21 cellular contexts compared by ENCODE assay signal in the genomic region with DNA sequence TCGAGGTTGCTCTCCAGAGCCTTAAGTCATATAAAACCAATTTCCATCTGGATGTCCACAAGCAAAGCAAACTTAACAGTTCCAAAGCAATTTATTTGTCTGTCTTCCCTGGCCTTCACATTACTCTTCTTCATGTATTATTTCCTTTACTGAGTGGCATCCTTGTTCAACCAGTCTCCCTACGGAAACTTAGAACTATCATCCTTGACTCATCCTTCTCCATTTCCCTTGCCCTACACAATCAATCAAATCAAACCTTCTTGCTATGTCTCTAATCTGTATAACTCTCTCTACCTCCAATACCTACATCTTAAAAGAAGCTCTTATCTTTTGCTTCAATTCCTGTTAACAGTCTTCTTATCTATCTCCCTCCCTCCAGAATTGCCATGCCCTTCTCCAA. TPM values are rescaled to one million over a fixed set of nuclear protein-coding genes. Genes with fewer than 3 reads are reported as not detected.
A peak's percentile ranks its signal among the peaks of the same experiment; 100 is the strongest.
DNase-seq lines count a peak whose midpoint lies in the region; ATAC-seq and TF ChIP-seq lines count a peak whose summit lies in the region.
"Had no signal": no experiment of that assay in that cellular context is flagged by ENCODE, and none has a peak within 500 bp of the region (broad histone marks: within the 10 kb centered on the region; RNA-seq: fewer than 3 reads in every experiment).

No MANE protein-coding gene starts in this region.

- H3K4me3 ChIP-seq in left ventricle myocardium inferior (no peak overlapping the region), Karpas-422 (ENCODE audit: low read length) (no peak overlapping the region)
- H3K4me3 ChIP-seq: ovary, Peyer's patch had no signal

- no peak overlapping the region for H3K4me3 Mint-ChIP-seq in brain
- H3K4me3 Mint-ChIP-seq in memory B cell, result no peak overlapping the region
- H3K4me3 Mint-ChIP-seq: activated B cell treated with CpG ODN at 0.5 μM for 24 hours; CD4-positive, alpha-beta T cell; IgD-negative memory B cell; T-helper 1 cell treated with Interleukin-12 subunit alpha and Interleukin-12 subunit beta and Interleukin-4 antibody, amounts not matched to agents 30 μg/mL and 1 μg/mL, for 36 hours had no signal

- no peaks in the 10 kb centered on the region for H3K27me3 ChIP-seq in left ventricle myocardium inferior (ENCODE audit: low read depth)
- H3K27me3 ChIP-seq in Karpas-422 (ENCODE audit: low read length), result no peaks in the 10 kb centered on the region
- H3K27me3 ChIP-seq: ovary, Peyer's patch had no signal

- no peaks in the 10 kb centered on the region for H3K9me2 ChIP-seq in Karpas-422 (replicated peaks; ENCODE audit: insufficient read depth, low read length)

- H3K36me3 ChIP-seq in left ventricle myocardium inferior (no peaks in the 10 kb centered on the region), Karpas-422 (ENCODE audit: insufficient read depth, low read length) (no peaks in the 10 kb centered on the region)
- H3K36me3 ChIP-seq: ovary, Peyer's patch had no signal

- H3K4me2 ChIP-seq in Karpas-422 (ENCODE audit: low read depth, low read length, poor library complexity, severe bottlenecking), result no peak overlapping the region

- H3K4me1 ChIP-seq in left ventricle myocardium inferior, result peaks cover 93% of the 10 kb centered on the region
- H3K4me1 ChIP-seq in Karpas-422 (ENCODE audit: low read length), result peaks cover 36% of the 10 kb centered on the region

- H3K4me1 Mint-ChIP-seq in brain, result peaks cover 77% of the 10 kb centered on the region
- H3K4me1 Mint-ChIP-seq in memory B cell, result peaks cover 42% of the 10 kb centered on the region

- H3K36me3 Mint-ChIP-seq in brain (peaks cover 64% of the 10 kb centered on the region), memory B cell (peaks cover 11% of the 10 kb centered on the region)

- no peaks in the 10 kb centered on the region for H3K9me3 Mint-ChIP-seq in brain
- H3K9me3 Mint-ChIP-seq in memory B cell, result no peaks in the 10 kb centered on the region
- H3K9me3 Mint-ChIP-seq: activated B cell treated with CpG ODN at 0.5 μM for 24 hours; CD4-positive, alpha-beta T cell; IgD-negative memory B cell; T-helper 1 cell treated with Interleukin-12 subunit alpha and Interleukin-12 subunit beta and Interleukin-4 antibody, amounts not matched to agents 30 μg/mL and 1 μg/mL, for 36 hours had no signal

- H3K27me3 Mint-ChIP-seq in brain, result no peaks in the 10 kb centered on the region
- no peaks in the 10 kb centered on the region for H3K27me3 Mint-ChIP-seq in memory B cell
- H3K27me3 Mint-ChIP-seq: activated B cell treated with CpG ODN at 0.5 μM for 24 hours; CD4-positive, alpha-beta T cell; IgD-negative memory B cell had no signal

- H4K20me1 ChIP-seq in Karpas-422 (ENCODE audit: insufficient read depth, low read depth, low read length), result no peaks in the 10 kb centered on the region

- TF ChIP-seq CTCF in left ventricle myocardium inferior (IDR thresholded peaks at IDR 0.05; ENCODE audit: borderline replicate concordance), result no peak
- TF ChIP-seq CTCF in brain (conservative IDR thresholded peaks at IDR 0.05), result no peak

- intact Hi-C loops in left ventricle myocardium inferior (cut with micrococcal nuclease), result no loop called here
- intact Hi-C loops in left ventricle myocardium superior (cut with micrococcal nuclease), result no loop called here

- no peak overlapping the region for H3K9ac ChIP-seq in Karpas-422 (ENCODE audit: low read length)

- no peak overlapping the region for H2AFZ ChIP-seq in Karpas-422 (ENCODE audit: low read length)

- H3K27ac Mint-ChIP-seq in brain, result peak overlapping the region in 3 of 5 experiments; percentile 0 to 10 (median 6)
- peak overlapping the region; percentile 11 for H3K27ac Mint-ChIP-seq in memory B cell
- H3K27ac Mint-ChIP-seq: activated B cell treated with CpG ODN at 0.5 μM for 24 hours; CD4-positive, alpha-beta T cell; IgD-negative memory B cell; T-helper 1 cell treated with Interleukin-12 subunit alpha and Interleukin-12 subunit beta and Interleukin-4 antibody, amounts not matched to agents 30 μg/mL and 1 μg/mL, for 36 hours had no signal

- H3K9me3 ChIP-seq in left ventricle myocardium inferior (replicated peaks) (no peaks in the 10 kb centered on the region), Karpas-422 (ENCODE audit: low read length) (no peaks in the 10 kb centered on the region)
- H3K9me3 ChIP-seq: ovary, Peyer's patch had no signal

- DNase-seq in left ventricle myocardium inferior (no peak), left ventricle myocardium superior (no peak), memory B cell (ENCODE audit: low spot score in 2 of 2) (no peak), SIG-M5 treated with dmso at 0.1 percent for 504 hours (lab: John Stamatoyannopoulos, UW; ENCODE audit: unreplicated experiment) (no peak), Karpas-422 (no peak)
- DNase-seq in activated CD4-positive, alpha-beta T cell treated with anti-CD3 and anti-CD28 coated beads for 48 hours, result no peak
- DNase-seq: activated B cell treated with CpG ODN at 0.5 μM for 24 hours; activated CD8-positive, alpha-beta memory T cell treated with anti-CD3 and anti-CD28 coated beads for 24 hours; CD4-positive, alpha-beta T cell; DMS79 treated with DMSO at 0.1 percent for 48 hours; hippocampal formation; kidney glomerular epithelial cell; NCI-H1092 treated with DMSO at 0.1 percent for 48 hours; NCI-H526 treated with DMSO at 0.1 percent for 48 hours; ovary; Peyer's patch; stimulated activated naive CD4-positive, alpha-beta T cell had no signal

- ATAC-seq in left ventricle myocardium superior (no peak), memory B cell (ENCODE audit: low read depth) (no peak), GM18502 (IDR thresholded peaks at IDR 0.05; ENCODE audit: poor library complexity, unreplicated experiment) (no peak)

- peaks cover 98% of the 10 kb centered on the region for H3K79me2 ChIP-seq in Karpas-422 (ENCODE audit: low read length)

- peak overlapping the region; percentile 75 for H3K27ac ChIP-seq in left ventricle myocardium inferior (replicated peaks)
- no peak overlapping the region for H3K27ac ChIP-seq in Karpas-422 (ENCODE audit: low read length)
- H3K27ac ChIP-seq: ovary had no signal

RNA-seq across cellular contexts. Expression of gene EGLN1, which starts 25.4 kb away (rescaled TPM):
- total RNA-seq in left ventricle myocardium inferior (83.2 TPM), left ventricle myocardium superior (79.8 TPM)
- 17.8 TPM for polyA plus RNA-seq in brain (ENCODE audit: insufficient read depth, low read depth, low replicate concordance)
- 48.3 and 59.0 TPM in 2 replicates for total RNA-seq in Karpas-422 (2014; rRNA removed; shearing (Covaris generic); ENCODE audit: low replicate concordance)

RNA-seq across cellular contexts. Expression of gene SPRTN, which starts 58.5 kb away (rescaled TPM):
- 7.4 TPM for total RNA-seq in left ventricle myocardium inferior
- 6.6 TPM for total RNA-seq in left ventricle myocardium superior
- polyA plus RNA-seq in brain (ENCODE audit: insufficient read depth, low read depth, low replicate concordance), result 5.1 TPM
- total RNA-seq in Karpas-422 (2014; rRNA removed; shearing (Covaris generic); ENCODE audit: low replicate concordance), result 17.4 and 18.9 TPM in 2 replicates

RNA-seq across cellular contexts. Expression of gene EXOC8, which starts 59.0 kb away (rescaled TPM):
- total RNA-seq in left ventricle myocardium inferior, result 12.2 TPM
- total RNA-seq in left ventricle myocardium superior, result 11.1 TPM
- polyA plus RNA-seq in brain (ENCODE audit: insufficient read depth, low read depth, low replicate concordance), result 3.4 TPM
- 12.1 and 12.6 TPM in 2 replicates for total RNA-seq in Karpas-422 (2014; rRNA removed; shearing (Covaris generic); ENCODE audit: low replicate concordance)
